In the genomic region with DNA sequence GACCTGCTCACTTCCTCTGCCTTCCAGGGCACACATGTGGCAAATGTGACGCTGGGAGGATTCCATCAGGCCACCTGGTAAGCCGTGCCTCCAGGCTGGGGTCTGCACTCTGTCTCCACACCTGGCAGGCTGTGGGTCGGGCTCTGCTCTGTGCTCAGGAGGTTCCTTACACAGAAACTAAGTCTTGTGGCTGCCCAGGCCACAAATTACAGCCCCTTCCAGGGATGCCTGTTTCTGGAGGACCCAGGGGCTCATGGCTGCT, we compare ENCODE assay signal across 15 cellular contexts. TPM values are rescaled to one million over a fixed set of nuclear protein-coding genes. Genes with fewer than 3 reads are reported as not detected.
A peak's percentile ranks its signal among the peaks of the same experiment; 100 is the strongest.
DNase-seq lines count a peak whose midpoint lies in the region; ATAC-seq and TF ChIP-seq lines count a peak whose summit lies in the region.
"Had no signal": no experiment of that assay in that cellular context is flagged by ENCODE, and none has a peak within 500 bp of the region (broad histone marks: within the 10 kb centered on the region; RNA-seq: fewer than 3 reads in every experiment).

No MANE protein-coding gene starts in this region.

- H3K9me3 ChIP-seq in right atrium auricular region (no peaks in the 10 kb centered on the region), esophagus muscularis mucosa (no peaks in the 10 kb centered on the region)
- H3K9me3 ChIP-seq: BLaER1, HAP-1 had no signal

- ATAC-seq in left ventricle myocardium superior = no peak
- no peak for ATAC-seq in left lobe of liver
- ATAC-seq: CD8-positive, alpha-beta T cell; HepG2 had no signal

- DNase-seq in left ventricle myocardium superior (peak; percentile 8), right atrium auricular region (ENCODE audit: low spot score) (no peak), RPMI8226 (peak; percentile 76), islet precursor cell (peak; percentile 54), EL (no peak), esophagus muscularis mucosa (ENCODE audit: extremely low spot score) (no peak), left lobe of liver (ENCODE audit: low spot score) (no peak)
- DNase-seq: 8988T; Calu3; CD8-positive, alpha-beta T cell; DND-41; GOT3 had no signal

- no peak for TF ChIP-seq POLR2A in esophagus muscularis mucosa (IDR thresholded peaks at IDR 0.05; ENCODE audit: low read depth)

- TF ChIP-seq EP300 in esophagus muscularis mucosa (IDR thresholded peaks at IDR 0.05) = no peak

- intact Hi-C loops in left ventricle myocardium superior (cut with micrococcal nuclease) = loop anchor here (10.0 kb wide), 1 partner anchor 311 kb away; no protein-coding TSS in a partner anchor
- intact Hi-C loops in esophagus muscularis mucosa (cut with DNase I) = no loop called here

- no peak overlapping the region for H3K27ac ChIP-seq in right atrium auricular region
- H3K27ac ChIP-seq in esophagus muscularis mucosa (replicated peaks in 1 of 4) = no peak overlapping the region
- H3K27ac ChIP-seq: BLaER1 had no signal

- H3K4me3 ChIP-seq in right atrium auricular region = no peak overlapping the region
- H3K4me3 ChIP-seq in esophagus muscularis mucosa = no peak overlapping the region
- H3K4me3 ChIP-seq: BLaER1, HAP-1 had no signal

- H3K27me3 ChIP-seq in right atrium auricular region = no peaks in the 10 kb centered on the region
- no peaks in the 10 kb centered on the region for H3K27me3 ChIP-seq in esophagus muscularis mucosa
- H3K27me3 ChIP-seq: BLaER1 had no signal

- 86% methylated on average over 3 of the region's 3 CpGs for WGBS in esophagus muscularis mucosa

- H3K36me3 ChIP-seq in right atrium auricular region (no peaks in the 10 kb centered on the region), esophagus muscularis mucosa (no peaks in the 10 kb centered on the region)
- H3K36me3 ChIP-seq: BLaER1, HAP-1 had no signal

- TF ChIP-seq CTCF in right atrium auricular region (IDR thresholded peaks at IDR 0.05) = no peak
- no peak for TF ChIP-seq CTCF in esophagus muscularis mucosa (IDR thresholded peaks at IDR 0.05)

- H3K4me1 ChIP-seq in right atrium auricular region (no peaks in the 10 kb centered on the region), esophagus muscularis mucosa (no peaks in the 10 kb centered on the region)
- H3K4me1 ChIP-seq: HAP-1 had no signal

RNA-seq across cellular contexts. Expression of a gene that starts 58.2 kb away (rescaled TPM):
- total RNA-seq in left ventricle myocardium superior = 0.45 TPM
- under 1 TPM in 1 of 2 donors, not detected in 1; 0.85 TPM for total RNA-seq in right atrium auricular region
- total RNA-seq in esophagus muscularis mucosa = 1 to 10 TPM in 1 of 4 donors, under 1 TPM in 2, not detected in 1; 0.29 to 1.7 (median 0.33) TPM
- total RNA-seq in left lobe of liver = 0.70 TPM

Comparison
In these comparisons a context has a peak if more than half of its experiments do, and no peak if none do; other contexts are left out.
1. DNase-seq: peak in left ventricle myocardium superior (single experiment), RPMI8226 (single experiment) and islet precursor cell (single experiment); none in right atrium auricular region (single experiment), EL (single experiment), esophagus muscularis mucosa (single experiment) and left lobe of liver (single experiment).